ENCODE assay signal across 20 cellular contexts in genomic region chr5:177620560-177620959, GRCh38. TPM values are rescaled to one million over a fixed set of nuclear protein-coding genes. Genes with fewer than 3 reads are reported as not detected.
DNase-seq lines count a peak whose midpoint lies in the region; ATAC-seq and TF ChIP-seq lines count a peak whose summit lies in the region.
"Had no signal": no experiment of that assay in that cellular context is flagged by ENCODE, and none has a peak within 500 bp of the region (broad histone marks: within the 10 kb centered on the region; RNA-seq: fewer than 3 reads in every experiment).

No MANE protein-coding gene starts in this region.

- H3K36me3 ChIP-seq in heart left ventricle = peaks cover 0 to 78% (median 31%) of the 10 kb centered on the region in 9 donors
- H3K36me3 ChIP-seq in left ventricle myocardium inferior = peaks cover 50% of the 10 kb centered on the region
- H3K36me3 ChIP-seq in GM23248 (ENCODE audit: low read depth) = peaks cover 5% of the 10 kb centered on the region; the same call in 1 of the 2 replicates

- ATAC-seq in heart left ventricle (peak in 3 of 4 donors; percentile 37 to 58 (median 46)), omental fat pad (ENCODE audit: low FRiP score) (peak; percentile 91)
- ATAC-seq: A549; CD8-positive, alpha-beta T cell had no signal

- in situ Hi-C loops in GM23248 (cut with MboI) = loop anchor here (25.0 kb wide), 1 partner anchor 542 kb away; the partner anchor contains the start of gene NHP2

- H3K27me3 Mint-ChIP-seq in activated T-cell treated with anti-CD3 and anti-CD28 coated beads, Interleukin-2, amount 50 U/mL, for 24 hours = no peaks in the 10 kb centered on the region
- H3K27me3 Mint-ChIP-seq: B cell; CD4-positive, CD25-positive, alpha-beta regulatory T cell had no signal

- peaks cover 84% of the 10 kb centered on the region for H3K36me3 Mint-ChIP-seq in activated T-cell treated with anti-CD3 and anti-CD28 coated beads, Interleukin-2, amount 50 U/mL, for 24 hours (ENCODE audit: low read depth)

- H3K4me3 ChIP-seq in heart left ventricle (no peak overlapping the region), left ventricle myocardium inferior (no peak overlapping the region), GM23248 (no peak overlapping the region)
- H3K4me3 ChIP-seq: A549, BLaER1 had no signal

- H3K27ac ChIP-seq in heart left ventricle (no peak overlapping the region), left ventricle myocardium inferior (replicated peaks) (no peak overlapping the region), GM23248 (no peak overlapping the region)
- H3K27ac ChIP-seq: A549, BLaER1, C4-2B had no signal

- WGBS in heart left ventricle, 4 donors = 41 to 71% (median 53%) methylated on average over 2 of the region's 2 CpGs
- WGBS in GM23248 (ENCODE audit: low coverage in 1 of 2, low lambda C conversion rate in 2 of 2, missing lambda C conversion rate in 2 of 2), 2 experiments = 66 to 70% methylated on average over 2 of the region's 2 CpGs

- H3K9me2 ChIP-seq in GM23248 (ENCODE audit: insufficient read depth) = no peaks in the 10 kb centered on the region

- intact Hi-C loops in heart left ventricle (cut with DNase I) (no loop called here), left ventricle myocardium inferior (cut with micrococcal nuclease) (no loop called here)

- no peaks in the 10 kb centered on the region for H3K4me1 Mint-ChIP-seq in activated T-cell treated with anti-CD3 and anti-CD28 coated beads, Interleukin-2, amount 50 U/mL, for 24 hours (ENCODE audit: low read depth)
- H3K4me1 Mint-ChIP-seq: B cell; CD4-positive, CD25-positive, alpha-beta regulatory T cell had no signal

- no peaks in the 10 kb centered on the region for H3K9me3 ChIP-seq in heart left ventricle
- no peaks in the 10 kb centered on the region for H3K9me3 ChIP-seq in left ventricle myocardium inferior (replicated peaks)
- no peaks in the 10 kb centered on the region for H3K9me3 ChIP-seq in GM23248 (ENCODE audit: low read depth)
- H3K9me3 ChIP-seq: A549, Caco-2 had no signal

- no peaks in the 10 kb centered on the region for H4K20me1 ChIP-seq in GM23248 (ENCODE audit: insufficient read depth)
- H4K20me1 ChIP-seq: BLaER1 had no signal

- no peak overlapping the region for H3K4me3 Mint-ChIP-seq in activated T-cell treated with anti-CD3 and anti-CD28 coated beads, Interleukin-2, amount 50 U/mL, for 24 hours
- H3K4me3 Mint-ChIP-seq: B cell; CD4-positive, CD25-positive, alpha-beta regulatory T cell; CD8-positive, alpha-beta T cell had no signal

- H3K27me3 ChIP-seq in heart left ventricle (peaks cover 0 to 4% (median 0%) of the 10 kb centered on the region in 9 donors), left ventricle myocardium inferior (ENCODE audit: low read depth) (no peaks in the 10 kb centered on the region), GM23248 (replicated peaks; ENCODE audit: insufficient read depth) (no peaks in the 10 kb centered on the region)
- H3K27me3 ChIP-seq: BLaER1 had no signal

- no peak for TF ChIP-seq CTCF in heart left ventricle (IDR thresholded peaks at IDR 0.05)
- no peak for TF ChIP-seq CTCF in left ventricle myocardium inferior (IDR thresholded peaks at IDR 0.05; ENCODE audit: borderline replicate concordance)
- no peak for TF ChIP-seq CTCF in omental fat pad (IDR thresholded peaks at IDR 0.05)

- no peak overlapping the region for H3K27ac Mint-ChIP-seq in activated T-cell treated with anti-CD3 and anti-CD28 coated beads, Interleukin-2, amount 50 U/mL, for 24 hours
- H3K27ac Mint-ChIP-seq: B cell; CD4-positive, CD25-positive, alpha-beta regulatory T cell; CD8-positive, alpha-beta T cell had no signal

- no peak overlapping the region for H2AFZ ChIP-seq in GM23248

- no peak overlapping the region for H3K4me2 ChIP-seq in GM23248 (ENCODE audit: unreplicated experiment)
- H3K4me2 ChIP-seq: A549, BLaER1 had no signal

- TF ChIP-seq POLR2A in heart left ventricle (IDR thresholded peaks at IDR 0.05) = no peak

- H3K4me1 ChIP-seq in heart left ventricle (no peaks in the 10 kb centered on the region), left ventricle myocardium inferior (no peaks in the 10 kb centered on the region), GM23248 (ENCODE audit: insufficient read depth) (no peaks in the 10 kb centered on the region)
- H3K4me1 ChIP-seq: A549, BLaER1, Caco-2 had no signal

- no peaks in the 10 kb centered on the region for H3K79me2 ChIP-seq in GM23248 (ENCODE audit: insufficient read depth)

- H3K9ac ChIP-seq in GM23248 = no peak overlapping the region
- H3K9ac ChIP-seq: BLaER1 had no signal

- H3F3A ChIP-seq in GM23248 (ENCODE audit: insufficient read depth) = no peaks in the 10 kb centered on the region

- H3K9me3 Mint-ChIP-seq in activated T-cell treated with anti-CD3 and anti-CD28 coated beads, Interleukin-2, amount 50 U/mL, for 24 hours = no peaks in the 10 kb centered on the region
- H3K9me3 Mint-ChIP-seq: CD4-positive, CD25-positive, alpha-beta regulatory T cell; CD8-positive, alpha-beta T cell had no signal

- DNase-seq in heart left ventricle (no peak), left ventricle myocardium inferior (no peak), GM23248 (peak; percentile 30), fibroblast of peridontal ligament (ENCODE audit: extremely low read depth) (peak; percentile 4), omental fat pad (ENCODE audit: low spot score) (no peak)
- DNase-seq in activated CD4-positive, alpha-beta T cell treated with anti-CD3 and anti-CD28 coated beads for 48 hours = no peak
- DNase-seq in activated T-cell treated with anti-CD3 and anti-CD28 coated beads, Interleukin-2, amount 50 U/mL, for 24 hours = no peak
- DNase-seq: 8988T; ACHN; Caco-2; CD4-positive, CD25-positive, alpha-beta regulatory T cell; CD8-positive, alpha-beta T cell; DMS153; DND-41; H7; HCEC 1CT had no signal

RNA-seq across cellular contexts. Expression of gene B4GALT7, which starts 20.6 kb away (rescaled TPM):
- total RNA-seq in heart left ventricle = 10 to 100 TPM; 10.5 to 23.5 (median 17.7) TPM
- 10 to 100 TPM; 18.4 to 24.7 TPM for polyA plus RNA-seq in heart left ventricle
- total RNA-seq in left ventricle myocardium inferior = 17.2 TPM
- 42.7 and 53.5 TPM in 2 replicates for total RNA-seq in GM23248 (2014; rRNA removed; shearing (Covaris generic))
- polyA plus RNA-seq in GM23248 (2016; fragmentation: Nextera tagmentation; extraction: Ambion mirVana) = 35.2 and 37.9 TPM in 2 replicates
- 10 to 100 TPM; 19.5 to 46.4 (median 25.8) TPM for total RNA-seq in omental fat pad

RNA-seq across cellular contexts. Expression of gene TMED9, which starts 28.6 kb away (rescaled TPM):
- 100 to 1,000 TPM in 2 of 9 donors, 10 to 100 TPM in 7; 46.2 to 138 (median 77.0) TPM for total RNA-seq in heart left ventricle
- 100 to 1,000 TPM in 1 of 2 donors, 10 to 100 TPM in 1; 62.8 to 321 TPM for polyA plus RNA-seq in heart left ventricle
- 68.7 TPM for total RNA-seq in left ventricle myocardium inferior
- 137 and 138 TPM in 2 replicates for total RNA-seq in GM23248 (2014; rRNA removed; shearing (Covaris generic))
- polyA plus RNA-seq in GM23248 (2016; fragmentation: Nextera tagmentation; extraction: Ambion mirVana) = 254 and 282 TPM in 2 replicates
- 100 to 1,000 TPM in 3 of 4 donors, 10 to 100 TPM in 1; 81.0 to 129 (median 105) TPM for total RNA-seq in omental fat pad

Comparison
In these comparisons a context has a peak if more than half of its experiments do, and no peak if none do; other contexts are left out.
1. DNase-seq: peak in GM23248 (single experiment) and fibroblast of peridontal ligament (single experiment); none in heart left ventricle (0 of 5), left ventricle myocardium inferior (single experiment), omental fat pad (single experiment), activated CD4-positive, alpha-beta T cell treated with anti-CD3 and anti-CD28 coated beads for 48 hours (single experiment) and activated T-cell treated with anti-CD3 and anti-CD28 coated beads, Interleukin-2, amount 50 U/mL, for 24 hours (single experiment).